ENCODE assay signal across 10 cellular contexts in the genomic region with DNA sequence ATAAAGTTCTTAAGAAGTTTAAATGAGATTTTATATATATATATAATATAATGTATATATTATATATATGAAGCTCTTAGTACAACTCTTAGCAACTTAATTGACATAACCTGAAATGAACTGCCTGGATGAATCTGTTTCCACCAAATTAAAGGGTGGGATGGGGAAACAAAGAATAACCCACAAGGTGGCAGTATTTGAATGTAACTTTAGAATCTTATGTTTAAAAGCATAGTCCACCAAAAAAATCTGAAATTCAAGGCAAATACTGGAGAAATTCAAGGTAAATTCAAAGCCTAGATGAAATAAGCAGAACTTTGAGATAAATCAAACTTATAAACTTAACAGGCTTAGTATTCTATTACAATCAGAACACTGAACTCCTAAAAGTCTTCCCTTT. TPM values are rescaled to one million over a fixed set of nuclear protein-coding genes. Genes with fewer than 3 reads are reported as not detected.
A peak's percentile ranks its signal among the peaks of the same experiment; 100 is the strongest.
DNase-seq lines count a peak whose midpoint lies in the region; ATAC-seq and TF ChIP-seq lines count a peak whose summit lies in the region.
"Had no signal": no experiment of that assay in that cellular context is flagged by ENCODE, and none has a peak within 500 bp of the region (broad histone marks: within the 10 kb centered on the region; RNA-seq: fewer than 3 reads in every experiment).

No MANE protein-coding gene starts in this region.

- no peak overlapping the region for H3K14ac ChIP-seq in neuronal stem cell (ENCODE audit: low read length)

- H3K79me1 ChIP-seq in neuronal stem cell (ENCODE audit: low read depth, low read length) = no peaks in the 10 kb centered on the region

- no peak overlapping the region for H3K27ac ChIP-seq in breast epithelium
- no peak overlapping the region for H3K27ac ChIP-seq in neuronal stem cell (replicated peaks; ENCODE audit: low read length)

- TF ChIP-seq POLR2A in breast epithelium (IDR thresholded peaks at IDR 0.05) = no peak

- H3K27ac Mint-ChIP-seq in natural killer cell treated with Interleukin-12 subunit alpha and Interleukin-12 subunit beta and Interleukin-15 and Interleukin-18, amount 100 ng/mL, for 72 hours = no peak overlapping the region
- H3K27ac Mint-ChIP-seq: activated B cell treated with CpG ODN at 0.5 μM for 24 hours; naive thymus-derived CD8-positive, alpha-beta T cell had no signal

- H3K4me1 Mint-ChIP-seq in natural killer cell treated with Interleukin-12 subunit alpha and Interleukin-12 subunit beta and Interleukin-15 and Interleukin-18, amount 100 ng/mL, for 72 hours (ENCODE audit: low read depth in 2 of 2) = peaks cover 8 to 10% of the 10 kb centered on the region in 2 donors

- H3K9me3 ChIP-seq in breast epithelium = no peaks in the 10 kb centered on the region
- H3K9me3 ChIP-seq in neuronal stem cell (replicated peaks in 1 of 2; ENCODE audit: control insufficient read depth in 2 of 2, insufficient read depth in 1 of 2, low read depth in 1 of 2, low read length in 2 of 2) = no peaks in the 10 kb centered on the region

- no peak overlapping the region for H2AK5ac ChIP-seq in neuronal stem cell (ENCODE audit: low read depth, low read length)

- no peak overlapping the region for H3K4me3 ChIP-seq in breast epithelium
- H3K4me3 ChIP-seq in neuronal stem cell (ENCODE audit: low read length in 2 of 2) = no peak overlapping the region

- no peak overlapping the region for H2BK15ac ChIP-seq in neuronal stem cell (ENCODE audit: low read length)

- no peaks in the 10 kb centered on the region for H3K9me3 Mint-ChIP-seq in natural killer cell treated with Interleukin-12 subunit alpha and Interleukin-12 subunit beta and Interleukin-15 and Interleukin-18, amount 100 ng/mL, for 72 hours
- H3K9me3 Mint-ChIP-seq: activated B cell treated with CpG ODN at 0.5 μM for 24 hours; naive thymus-derived CD8-positive, alpha-beta T cell had no signal

- H3K36me3 ChIP-seq in breast epithelium (no peaks in the 10 kb centered on the region), neuronal stem cell (replicated peaks in 1 of 2; ENCODE audit: control insufficient read depth in 2 of 2, insufficient read depth in 2 of 2, low read length in 2 of 2) (no peaks in the 10 kb centered on the region)

- no peak overlapping the region for H2BK5ac ChIP-seq in neuronal stem cell (ENCODE audit: low read length)

- no peak overlapping the region for H3K18ac ChIP-seq in neuronal stem cell (ENCODE audit: low read length)

- no peaks in the 10 kb centered on the region for H3K4me1 ChIP-seq in breast epithelium
- H3K4me1 ChIP-seq in neuronal stem cell (ENCODE audit: control insufficient read depth in 2 of 2, insufficient read depth in 1 of 2, low read depth in 1 of 2, low read length in 2 of 2) = peaks cover 6 to 7% of the 10 kb centered on the region in 2 donors

- no peak overlapping the region for H3K4me2 ChIP-seq in neuronal stem cell (ENCODE audit: insufficient read depth, low read length, poor library complexity, severe bottlenecking)

- H3K36me3 Mint-ChIP-seq in natural killer cell treated with Interleukin-12 subunit alpha and Interleukin-12 subunit beta and Interleukin-15 and Interleukin-18, amount 100 ng/mL, for 72 hours = no peaks in the 10 kb centered on the region

- no peak overlapping the region for H4K8ac ChIP-seq in neuronal stem cell (ENCODE audit: low read depth, low read length)

- no peak overlapping the region for H2AFZ ChIP-seq in neuronal stem cell (ENCODE audit: low read length)

- no peak overlapping the region for H4K91ac ChIP-seq in neuronal stem cell (ENCODE audit: low read depth, low read length, poor library complexity)

- no peak overlapping the region for H2BK120ac ChIP-seq in neuronal stem cell (ENCODE audit: low read depth, low read length)

- H3K9ac ChIP-seq in neuronal stem cell (ENCODE audit: low read depth, low read length, poor library complexity) = no peak overlapping the region

- intact Hi-C loops in breast epithelium (cut with DNase I; ENCODE audit: low total_unique reads) = no loop called here

- TF ChIP-seq CTCF in breast epithelium (IDR thresholded peaks at IDR 0.05) = peak; percentile 14 to 21 (median 18)

- DNase-seq in NCI-H510A treated with DMSO at 0.1 percent for 48 hours (lab: John Stamatoyannopoulos, UW) (peak; percentile 1), NCI-H510A (lab: John Stamatoyannopoulos, UW) (no peak), NCI-H1694 treated with DMSO at 0.1 percent for 48 hours (lab: John Stamatoyannopoulos, UW) (peak; percentile 11), breast epithelium (ENCODE audit: low spot score in 2 of 2) (no peak), myocyte (ENCODE audit: low read depth) (peak; percentile 50), neuronal stem cell (ENCODE audit: low spot score) (no peak)
- DNase-seq in effector CD8-positive, alpha-beta T cell (lab: John Stamatoyannopoulos, UW) = no peak
- no peak for DNase-seq in natural killer cell treated with Interleukin-12 subunit alpha and Interleukin-12 subunit beta and Interleukin-15 and Interleukin-18, amount 100 ng/mL, for 72 hours (ENCODE audit: low spot score)
- DNase-seq: activated B cell treated with CpG ODN at 0.5 μM for 24 hours had no signal

- H3K4me3 Mint-ChIP-seq in natural killer cell treated with Interleukin-12 subunit alpha and Interleukin-12 subunit beta and Interleukin-15 and Interleukin-18, amount 100 ng/mL, for 72 hours = no peak overlapping the region
- H3K4me3 Mint-ChIP-seq: activated B cell treated with CpG ODN at 0.5 μM for 24 hours; naive thymus-derived CD8-positive, alpha-beta T cell had no signal

- H3K27me3 ChIP-seq in breast epithelium = no peaks in the 10 kb centered on the region
- H3K27me3 ChIP-seq in neuronal stem cell (ENCODE audit: control insufficient read depth in 3 of 3, insufficient read depth in 3 of 3, low read depth in 1 of 3, low read length in 3 of 3) = no peaks in the 10 kb centered on the region

- H3K4ac ChIP-seq in neuronal stem cell (ENCODE audit: low read length) = no peak overlapping the region

- H3K23ac ChIP-seq in neuronal stem cell (ENCODE audit: low read depth, low read length, poor library complexity) = no peak overlapping the region

- H3K27me3 Mint-ChIP-seq in natural killer cell treated with Interleukin-12 subunit alpha and Interleukin-12 subunit beta and Interleukin-15 and Interleukin-18, amount 100 ng/mL, for 72 hours = no peaks in the 10 kb centered on the region
- H3K27me3 Mint-ChIP-seq: activated B cell treated with CpG ODN at 0.5 μM for 24 hours; naive thymus-derived CD8-positive, alpha-beta T cell had no signal

- ATAC-seq in natural killer cell treated with Interleukin-12 subunit alpha and Interleukin-12 subunit beta and Interleukin-15 and Interleukin-18, amount 100 ng/mL, for 72 hours = no peak
- ATAC-seq: naive thymus-derived CD8-positive, alpha-beta T cell had no signal

- no peak overlapping the region for H2BK12ac ChIP-seq in neuronal stem cell (ENCODE audit: low read length)

RNA-seq across cellular contexts. Expression of gene IBTK, which starts 4.4 kb away (rescaled TPM):
- 10 to 100 TPM; 25.6 to 41.1 (median 33.4) TPM for total RNA-seq in breast epithelium
- total RNA-seq in myocyte = 64.6 and 64.7 TPM in 2 replicates
- 13.3 TPM for polyA plus RNA-seq in myocyte (2012)
- 5.8 TPM for polyA plus RNA-seq in neuronal stem cell (2013, experiment 1 of 2)
- 6.2 TPM for polyA plus RNA-seq in neuronal stem cell (2013, experiment 2 of 2)
- total RNA-seq in natural killer cell treated with Interleukin-12 subunit alpha and Interleukin-12 subunit beta and Interleukin-15 and Interleukin-18, amount 100 ng/mL, for 72 hours = 10 to 100 TPM; 34.3 to 37.1 TPM

Comparison
In these comparisons a context has a peak if more than half of its experiments do, and no peak if none do; other contexts are left out.
1. DNase-seq: peak in NCI-H510A treated with DMSO at 0.1 percent for 48 hours (single experiment), NCI-H1694 treated with DMSO at 0.1 percent for 48 hours (single experiment) and myocyte (single experiment); none in NCI-H510A (single experiment), breast epithelium (0 of 2), effector CD8-positive, alpha-beta T cell (single experiment), neuronal stem cell (single experiment) and natural killer cell treated with Interleukin-12 subunit alpha and Interleukin-12 subunit beta and Interleukin-15 and Interleukin-18, amount 100 ng/mL, for 72 hours (single experiment).